7 cellular contexts compared by ENCODE assay signal in the genomic region with DNA sequence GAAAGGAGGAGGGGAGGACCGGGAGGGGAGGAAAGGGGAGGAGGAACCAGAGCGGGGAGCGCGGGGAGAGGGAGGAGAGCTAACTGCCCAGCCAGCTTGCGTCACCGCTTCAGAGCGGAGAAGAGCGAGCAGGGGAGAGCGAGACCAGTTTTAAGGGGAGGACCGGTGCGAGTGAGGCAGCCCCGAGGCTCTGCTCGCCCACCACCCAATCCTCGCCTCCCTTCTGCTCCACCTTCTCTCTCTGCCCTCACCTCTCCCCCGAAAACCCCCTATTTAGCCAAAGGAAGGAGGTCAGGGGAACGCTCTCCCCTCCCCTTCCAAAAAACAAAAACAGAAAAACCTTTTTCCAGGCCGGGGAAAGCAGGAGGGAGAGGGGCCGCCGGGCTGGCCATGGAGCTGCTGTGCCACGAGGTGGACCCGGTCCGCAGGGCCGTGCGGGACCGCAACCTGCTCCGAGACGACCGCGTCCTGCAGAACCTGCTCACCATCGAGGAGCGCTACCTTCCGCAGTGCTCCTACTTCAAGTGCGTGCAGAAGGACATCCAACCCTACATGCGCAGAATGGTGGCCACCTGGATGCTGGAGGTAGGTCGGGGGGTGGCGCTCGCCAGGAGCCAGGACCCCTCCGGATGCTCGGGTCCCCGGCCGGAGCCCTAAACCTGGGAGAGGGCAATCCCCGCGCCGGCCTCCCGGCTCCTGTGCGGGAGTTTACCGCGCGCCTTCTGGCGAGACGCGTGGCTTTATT. TPM values are rescaled to one million over a fixed set of nuclear protein-coding genes. Genes with fewer than 3 reads are reported as not detected.
A peak's percentile ranks its signal among the peaks of the same experiment; 100 is the strongest.
DNase-seq lines count a peak whose midpoint lies in the region; ATAC-seq, FAIRE-seq and TF ChIP-seq lines count a peak whose summit lies in the region.

Gene CCND2, plus strand, starts transcription at position 112 of the 745 bp plus-strand sequence. Its CDS starts 279 bp downstream, at position 391.

- in situ Hi-C loops in GM13977 (cut with MboI; ENCODE audit: low pct_unique_long_range_greater_than_20kb, low sequenced_read_pairs, unreplicated experiment) = loop anchor here (10.0 kb wide), 3 partner anchors 169 to 379 kb away; no protein-coding TSS in a partner anchor
- in situ Hi-C loops in mammary epithelial cell (cut with MboI; ENCODE audit: low sequenced_read_pairs in 2 of 2) = loop anchor here in 1 of 2 donors (10.0 kb wide), 1 partner anchor 279 kb away; no protein-coding TSS in a partner anchor

- DNase-seq in GM13977 (ENCODE audit: low spot score) (peak; percentile 90), mammary epithelial cell (peak; percentile 89), sigmoid colon (peak; percentile 99)

- BruUV-seq in mammary epithelial cell (replicated peaks; lab: Mats Ljungman, UMichigan) = TSS peak; percentile 83

- TF ChIP-seq POLR2A in sigmoid colon (IDR thresholded peaks at IDR 0.05) = peak; percentile 98 to 99

- H3K4me1 ChIP-seq in mammary epithelial cell (ENCODE audit: insufficient read depth, low read length) = peaks cover 51% of the 10 kb centered on the region
- peaks cover 30% of the 10 kb centered on the region for H3K4me1 ChIP-seq in iPS-18a (ENCODE audit: control insufficient read depth, low read depth, low read length)
- H3K4me1 ChIP-seq in sigmoid colon = peaks cover 0 to 60% (median 57%) of the 10 kb centered on the region in 4 donors

- peak within 1 kb of the TSS; percentile 66 for H3K4me2 ChIP-seq in mammary epithelial cell (ENCODE audit: insufficient read depth, low read depth, low read length)

- WGBS in mammary epithelial cell (ENCODE audit: low coverage, missing lambda C conversion rate) = under 1% methylated on average over 28 of the region's 52 CpGs
- whole genome bisulfite sequencing in sigmoid colon, 2 donors = 0 to 1% methylated on average over 52 of the region's 52 CpGs

- peaks cover 57% of the 10 kb centered on the region for H3K79me2 ChIP-seq in mammary epithelial cell (ENCODE audit: insufficient read depth, low read length)

- H3K4me3 ChIP-seq in mammary epithelial cell (replicated peaks in 1 of 3; ENCODE audit: insufficient read depth in 1 of 3, low read depth in 2 of 3, low read length in 3 of 3) = peak within 1 kb of the TSS; percentile 87 to 100 (median 94)
- peak within 1 kb of the TSS; percentile 88 for H3K4me3 ChIP-seq in iPS-18a (ENCODE audit: low read length)
- peak within 1 kb of the TSS; percentile 67 to 94 (median 86) for H3K4me3 ChIP-seq in sigmoid colon

- H3K9ac ChIP-seq in mammary epithelial cell (ENCODE audit: insufficient read depth, low read length) (peak within 1 kb of the TSS; percentile 85), iPS-18a (ENCODE audit: low read length) (peak within 1 kb of the TSS; percentile 94)

- TF ChIP-seq CTCF in GM13977 (IDR thresholded peaks at IDR 0.05; ENCODE audit: extremely low read depth, insufficient read depth, missing control alignments) = no peak
- TF ChIP-seq CTCF in mammary epithelial cell (conservative IDR thresholded peaks at IDR 0.05 in 1 of 2, IDR thresholded peaks at IDR 0.05 in 1 of 2; ENCODE audit: extremely low read depth in 1 of 2, insufficient read depth in 1 of 2, low read depth in 1 of 2, low read length in 2 of 2) = no peak
- TF ChIP-seq CTCF in sigmoid colon (IDR thresholded peaks at IDR 0.05) = no peak

- H3K27me3 ChIP-seq in mammary epithelial cell (ENCODE audit: insufficient read depth, low read length) = peaks cover 9% of the 10 kb centered on the region
- H3K27me3 ChIP-seq in iPS-18a (ENCODE audit: control insufficient read depth, insufficient read depth, low read length) = peaks cover 31% of the 10 kb centered on the region
- no peaks in the 10 kb centered on the region for H3K27me3 ChIP-seq in sigmoid colon

- H4K20me1 ChIP-seq in mammary epithelial cell (ENCODE audit: insufficient read depth, low read length) = no peaks in the 10 kb centered on the region

- dilution Hi-C loops in mammary epithelial cell (cut with HindIII; ENCODE audit: low sequenced_read_pairs) = loop anchor here (10.0 kb wide), 1 partner anchor 269 kb away; no protein-coding TSS in a partner anchor

- intact Hi-C loops in mammary epithelial cell (cut with micrococcal nuclease) = loop anchor here (2.0 to 5.0 kb wide), 2 partner anchors 157 to 402 kb away; partner anchors contain the start of gene PARP11
- intact Hi-C loops in sigmoid colon (cut with DNase I) = loop anchor here (2.0 to 10.0 kb wide), 2 partner anchors 401 to 1199 kb away; partner anchors contain the start of genes PARP11 and TSPAN9

- H3K27ac ChIP-seq in mammary epithelial cell (ENCODE audit: insufficient read depth, low read depth, low read length) (peak within 1 kb of the TSS; percentile 94), iPS-18a (ENCODE audit: low read length) (peak within 1 kb of the TSS; percentile 62), sigmoid colon (peak within 1 kb of the TSS; percentile 93 to 99 (median 95))

- H2AFZ ChIP-seq in mammary epithelial cell (ENCODE audit: low read depth, low read length) = peak within 1 kb of the TSS; percentile 86

- ATAC-seq in HG03280 (IDR thresholded peaks at IDR 0.05; ENCODE audit: unreplicated experiment) = peak; percentile 29
- no peak for ATAC-seq in GM18517 (IDR thresholded peaks at IDR 0.05; ENCODE audit: unreplicated experiment)

- CTCF ChIA-PET in mammary epithelial cell (lab: Charles Lee; ENCODE audit: low non-redundant PET) = interaction anchor here (1.0 kb wide), 1 partner anchor 236 kb away, joined by 4 read pairs; no protein-coding TSS in a partner anchor

- no peak for TF ChIP-seq EP300 in sigmoid colon (IDR thresholded peaks at IDR 0.05)

- H3K36me3 ChIP-seq in mammary epithelial cell (ENCODE audit: insufficient read depth, low read length) = peaks cover 27% of the 10 kb centered on the region
- H3K36me3 ChIP-seq in iPS-18a (ENCODE audit: control insufficient read depth, low read depth, low read length) = peaks cover 27% of the 10 kb centered on the region
- peaks cover 0 to 25% (median 2%) of the 10 kb centered on the region in 4 donors for H3K36me3 ChIP-seq in sigmoid colon

- H3K9me3 ChIP-seq in mammary epithelial cell (replicated peaks; ENCODE audit: insufficient read depth, low read length) (no peaks in the 10 kb centered on the region), iPS-18a (ENCODE audit: control insufficient read depth, low read depth, low read length) (no peaks in the 10 kb centered on the region), sigmoid colon (no peaks in the 10 kb centered on the region)

- FAIRE-seq in TTC549 (lab: Jason Lieb, UNC) = peak; percentile 58

RNA-seq across cellular contexts. Expression of gene CCND2, which starts in this region (rescaled TPM):
- 100 to 1,000 TPM; 483 to 932 TPM for total RNA-seq in mammary epithelial cell
- 234 TPM for polyA plus RNA-seq in mammary epithelial cell
- 991 TPM for polyA minus RNA-seq in mammary epithelial cell
- total RNA-seq in sigmoid colon = 100 to 1,000 TPM in 3 of 4 donors, 10 to 100 TPM in 1; 98.7 to 178 (median 149) TPM
- 10 to 100 TPM in 1 of 3 donors, 1 to 10 TPM in 2; 7.8 to 35.0 (median 8.6) TPM for polyA plus RNA-seq in sigmoid colon
